8 cellular contexts compared by ENCODE assay signal in the genomic region with DNA sequence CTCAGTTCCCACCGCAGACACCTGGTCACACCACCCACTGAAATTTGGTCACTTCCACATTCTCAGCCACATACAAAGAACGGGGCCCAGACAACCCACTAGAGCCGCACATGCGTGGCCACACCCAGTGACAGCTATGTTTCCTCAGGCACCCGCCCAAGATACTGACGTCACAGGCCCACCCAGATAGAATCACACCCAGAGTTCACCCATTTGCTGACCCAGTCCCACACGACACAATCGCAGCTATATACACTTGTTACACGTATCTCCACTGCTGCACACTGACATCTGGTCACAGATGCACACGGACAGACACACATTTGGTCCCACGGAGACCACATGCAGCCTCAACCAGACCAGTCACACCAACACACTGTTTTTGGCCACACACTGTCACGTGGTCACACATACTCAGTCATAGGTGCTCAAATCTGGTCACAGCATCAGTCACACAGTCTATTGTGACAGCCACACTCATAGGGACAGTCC. TPM values are rescaled to one million over a fixed set of nuclear protein-coding genes. Genes with fewer than 3 reads are reported as not detected.
DNase-seq lines count a peak whose midpoint lies in the region; ATAC-seq and TF ChIP-seq lines count a peak whose summit lies in the region.
"Had no signal": no experiment of that assay in that cellular context is flagged by ENCODE, and none has a peak within 500 bp of the region (broad histone marks: within the 10 kb centered on the region; RNA-seq: fewer than 3 reads in every experiment).

No MANE protein-coding gene starts in this region.

- intact Hi-C loops in HCT116 (cut with micrococcal nuclease), result no loop called here

- H3K27me3 ChIP-seq in HCT116 (ENCODE audit: insufficient read depth, low read length), result no peaks in the 10 kb centered on the region
- no peaks in the 10 kb centered on the region for H3K27me3 ChIP-seq in lung (ENCODE audit: control insufficient read depth, insufficient read depth)
- no peaks in the 10 kb centered on the region for H3K27me3 ChIP-seq in tibial nerve

- 58 to 71% methylated on average over 12 of the region's 12 CpGs for WGBS in lung, 2 donors
- WGBS in tibial nerve, 2 donors, result 24 to 37% methylated on average over 8 to 12 of the region's 12 CpGs

- peaks cover 29% of the 10 kb centered on the region for H3K79me2 ChIP-seq in HCT116 (ENCODE audit: insufficient read depth, low read length)

- no peak overlapping the region for H3K27ac ChIP-seq in HCT116 (ENCODE audit: low read depth, low read length)
- H3K27ac ChIP-seq in lung (ENCODE audit: low read depth in 1 of 2, low read length in 1 of 2), result peak overlapping the region in 1 of 2 donors; percentile 58
- H3K27ac ChIP-seq in tibial nerve, result peak overlapping the region; percentile 39 to 98 (median 93)

- CTCF ChIA-PET in HCT116 (lab: Charles Lee), result no interaction called here

- POLR2A ChIA-PET in HCT116 (lab: Charles Lee), result no interaction called here

- TF ChIP-seq CTCF in HCT116 (IDR thresholded peaks at IDR 0.05 in 2 of 3, conservative IDR thresholded peaks at IDR 0.05 in 1 of 3; ENCODE audit: borderline replicate concordance in 1 of 3, insufficient read depth in 1 of 3, low read depth in 2 of 3, low read length in 2 of 3) (no peak), lung (IDR thresholded peaks at IDR 0.05; ENCODE audit: control extremely low read depth, extremely low read depth) (no peak), tibial nerve (IDR thresholded peaks at IDR 0.05) (no peak)

- DNase-seq in HCT116 (ENCODE audit: low read depth, low spot score), result no peak
- peak; percentile 49 for DNase-seq in cerebellum (ENCODE audit: low spot score)
- DNase-seq in lung (ENCODE audit: low spot score), result peak; percentile 61
- peak; percentile 97 to 98 for DNase-seq in tibial nerve (ENCODE audit: low spot score in 2 of 2)
- no peak for DNase-seq in activated CD8-positive, alpha-beta memory T cell treated with anti-CD3 and anti-CD28 coated beads, Interleukin-2, amount 50 U/mL, for 48 hours
- DNase-seq in NCI-H1105 (lab: John Stamatoyannopoulos, UW), result no peak
- no peak for DNase-seq in activated effector memory CD4-positive, alpha-beta T cell treated with Interleukin-2 at 50 U/mL for 16 hours
- DNase-seq: NCI-H2171 had no signal

- H4K20me1 ChIP-seq in HCT116 (ENCODE audit: insufficient read depth), result no peaks in the 10 kb centered on the region

- no peaks in the 10 kb centered on the region for H3K9me2 ChIP-seq in HCT116 (ENCODE audit: insufficient read depth)

- no peak for TF ChIP-seq POLR2A in HCT116 (IDR thresholded peaks at IDR 0.05; ENCODE audit: borderline replicate concordance, extremely low read depth, insufficient read depth, insufficient read length)
- TF ChIP-seq POLR2A in tibial nerve (IDR thresholded peaks at IDR 0.05), result peak in 1 of 2 donors; percentile 52

- H3K4me3 ChIP-seq in HCT116 (replicated peaks in 1 of 2; ENCODE audit: low read depth in 1 of 2, low read length in 2 of 2), result no peak overlapping the region
- H3K4me3 ChIP-seq in lung, result no peak overlapping the region
- peak overlapping the region in 3 of 4 donors; percentile 16 to 95 (median 86) for H3K4me3 ChIP-seq in tibial nerve

- no TSS peak for BruUV-seq in HCT116 (replicated peaks; lab: Mats Ljungman, UMichigan)

- H3K36me3 ChIP-seq in HCT116 (ENCODE audit: control insufficient read depth in 1 of 2, insufficient read depth in 2 of 2, low read length in 2 of 2) (peaks cover 11 to 33% of the 10 kb centered on the region in 2 experiments), lung (ENCODE audit: control insufficient read depth in 2 of 2, insufficient read depth in 2 of 2, low read length in 2 of 2) (peaks cover 0 to 29% of the 10 kb centered on the region in 2 donors), tibial nerve (peaks cover 0 to 51% (median 3%) of the 10 kb centered on the region in 3 donors)

- H3K4me2 ChIP-seq in HCT116 (ENCODE audit: low read length), result no peak overlapping the region

- no peaks in the 10 kb centered on the region for H3K9me3 ChIP-seq in HCT116 (ENCODE audit: control insufficient read depth in 1 of 2, insufficient read depth in 1 of 2, low read depth in 1 of 2, low read length in 2 of 2)
- H3K9me3 ChIP-seq in lung (ENCODE audit: control insufficient read depth in 2 of 2, insufficient read depth in 1 of 2, low read length in 1 of 2), result no peaks in the 10 kb centered on the region
- H3K9me3 ChIP-seq in tibial nerve, result no peaks in the 10 kb centered on the region

- H3K9ac ChIP-seq in HCT116 (ENCODE audit: low read length), result no peak overlapping the region

- RAD21 ChIA-PET in HCT116 (lab: Charles Lee; ENCODE audit: low non-redundant PET in 1 of 2, low total read pairs in 2 of 2, uncharacterized antibody in 2 of 2, unreplicated experiment in 2 of 2), result no interaction called here

- ATAC-seq in HCT116 (no peak), lung (ENCODE audit: insufficient read depth, low FRiP score) (no peak)

- no peak for TF ChIP-seq RAD21 in HCT116 (IDR thresholded peaks at IDR 0.05; ENCODE audit: low read depth)

- H3K4me1 ChIP-seq in HCT116 (ENCODE audit: control insufficient read depth in 1 of 2, insufficient read depth in 2 of 2, low read length in 2 of 2), result peaks cover 12 to 26% of the 10 kb centered on the region in 2 experiments; a peak in 3 of 4 replicates
- H3K4me1 ChIP-seq in lung (ENCODE audit: control insufficient read depth in 2 of 2, insufficient read depth in 2 of 2, low read length in 2 of 2), result peaks cover 0 to 14% of the 10 kb centered on the region in 2 donors
- peaks cover 0 to 56% (median 28%) of the 10 kb centered on the region in 4 donors for H3K4me1 ChIP-seq in tibial nerve

- peak; percentile 82 to 91 for TF ChIP-seq EP300 in tibial nerve (IDR thresholded peaks at IDR 0.05)

- no peak overlapping the region for H2AFZ ChIP-seq in HCT116 (ENCODE audit: low read depth, low read length, poor library complexity, severe bottlenecking)

TF ChIP-seq in HCT116, 20 proteins besides CTCF, POLR2A, EP300 and RAD21:
- TF ChIP-seq SIN3A (IDR thresholded peaks at IDR 0.05; ENCODE audit: low read depth) (no peak), POLR2AphosphoS5 (IDR thresholded peaks at IDR 0.05; ENCODE audit: low read depth, low read length) (0 out of 2 replicates have a peak, but pooled peaks have one; percentile 23)

RNA-seq across cellular contexts. Expression of gene NUMBL, which starts 2.9 kb away (rescaled TPM):
- total RNA-seq in HCT116 (2021; ENCODE audit: unreplicated experiment) (41.7 TPM), cerebellum (15.2 TPM), lung (10 to 100 TPM; 18.5 to 41.2 TPM), tibial nerve (100 to 1,000 TPM; 203 to 284 (median 251) TPM)
- polyA plus RNA-seq in HCT116 (2012), result 21.9 and 27.6 TPM in 2 replicates
- polyA plus RNA-seq in lung, result 10 to 100 TPM; 13.2 to 15.7 TPM

RNA-seq across cellular contexts. Expression of gene COQ8B, which starts 29.1 kb away (rescaled TPM):
- total RNA-seq in HCT116 (2021; ENCODE audit: unreplicated experiment) (47.1 TPM), cerebellum (31.7 TPM), lung (10 to 100 TPM; 45.4 to 78.8 TPM), tibial nerve (10 to 100 TPM; 71.0 to 88.6 (median 84.3) TPM)
- polyA plus RNA-seq in HCT116 (2012), result 23.2 and 29.0 TPM in 2 replicates
- polyA plus RNA-seq in lung, result 10 to 100 TPM; 34.7 to 59.1 TPM

RNA-seq across cellular contexts. Expression of gene ITPKC, which starts 29.3 kb away (rescaled TPM):
- total RNA-seq in HCT116 (2021; ENCODE audit: unreplicated experiment) (11.4 TPM), cerebellum (6.7 TPM), lung (10 to 100 TPM; 28.0 to 38.5 TPM), tibial nerve (100 to 1,000 TPM in 1 of 4 donors, 10 to 100 TPM in 3; 72.0 to 114 (median 90.9) TPM)
- polyA plus RNA-seq in HCT116 (2012), result 11.7 and 13.8 TPM in 2 replicates
- 10 to 100 TPM; 47.6 to 97.2 TPM for polyA plus RNA-seq in lung

Comparison
In these comparisons a context has a peak if more than half of its experiments do, and no peak if none do; other contexts are left out.
1. DNase-seq: peak in cerebellum (single experiment), lung (single experiment) and tibial nerve (2 of 2); none in HCT116 (single experiment), activated CD8-positive, alpha-beta memory T cell treated with anti-CD3 and anti-CD28 coated beads, Interleukin-2, amount 50 U/mL, for 48 hours (single experiment), NCI-H1105 (single experiment) and activated effector memory CD4-positive, alpha-beta T cell treated with Interleukin-2 at 50 U/mL for 16 hours (single experiment).
2. H3K4me3 ChIP-seq: peak in tibial nerve (3 of 4); none in HCT116 (0 of 2) and lung (single experiment).